Comparison of ENCODE assay signal across 27 cellular contexts in genomic region chr10:113037222-113037621, GRCh38.
DNase-seq lines count a peak whose midpoint lies in the region; ATAC-seq and TF ChIP-seq lines count a peak whose summit lies in the region.
"Had no signal": no experiment of that assay in that cellular context is flagged by ENCODE, and none has a peak within 500 bp of the region (broad histone marks: within the 10 kb centered on the region; RNA-seq: fewer than 3 reads in every experiment).

No MANE protein-coding gene starts in this region.

- ATAC-seq in SK-N-SH treated with all-trans-retinoic acid at 6 μM for 48 hours (peak; percentile 93), GM19455 (IDR thresholded peaks at IDR 0.05; ENCODE audit: unreplicated experiment) (no peak)

- no peak overlapping the region for H3K4me3 Mint-ChIP-seq in progenitor cell of endocrine pancreas (ENCODE audit: low read depth)
- H3K4me3 Mint-ChIP-seq: CD4-positive, CD25-positive, alpha-beta regulatory T cell; HFFc6 had no signal

- H3K36me3 ChIP-seq in BE2C (no peaks in the 10 kb centered on the region; the same call in 1 of the 2 replicates), trophoblast cell (ENCODE audit: control insufficient read depth in 1 of 2, insufficient read depth in 2 of 2, low read length in 2 of 2) (peaks cover 4 to 5% of the 10 kb centered on the region in 2 experiments)

- no peak overlapping the region for H2AFZ ChIP-seq in trophoblast cell (ENCODE audit: insufficient read depth, low read length, poor library complexity)
- H2AFZ ChIP-seq: PC-9 had no signal

- H3K4me1 ChIP-seq in BE2C (no peaks in the 10 kb centered on the region; the same call in 1 of the 2 replicates), trophoblast cell (ENCODE audit: control insufficient read depth in 1 of 2, insufficient read depth in 2 of 2, low read length in 2 of 2) (peaks cover 7 to 12% of the 10 kb centered on the region in 2 experiments)
- H3K4me1 ChIP-seq: BLaER1 had no signal

- no peaks in the 10 kb centered on the region for H3K79me1 ChIP-seq in trophoblast cell (ENCODE audit: low read length)

- H3K27ac Mint-ChIP-seq in progenitor cell of endocrine pancreas = no peak overlapping the region
- H3K27ac Mint-ChIP-seq: CD4-positive, CD25-positive, alpha-beta regulatory T cell; HFFc6 had no signal

- peaks cover 12% of the 10 kb centered on the region for H3K79me2 ChIP-seq in trophoblast cell (ENCODE audit: control insufficient read depth, insufficient read depth, low read length, poor library complexity)

- H4K8ac ChIP-seq in trophoblast cell (ENCODE audit: low read depth, low read length) = no peak overlapping the region

- H2AK5ac ChIP-seq in trophoblast cell (ENCODE audit: low read length) = no peak overlapping the region

- H3K9me3 ChIP-seq in BE2C = no peaks in the 10 kb centered on the region
- no peaks in the 10 kb centered on the region for H3K9me3 ChIP-seq in trophoblast cell (ENCODE audit: insufficient read depth, low read depth, low read length)
- H3K9me3 ChIP-seq: HAP-1 had no signal

- peaks cover 31% of the 10 kb centered on the region for H3K4me1 Mint-ChIP-seq in progenitor cell of endocrine pancreas (ENCODE audit: low read depth)
- H3K4me1 Mint-ChIP-seq: CD4-positive, CD25-positive, alpha-beta regulatory T cell had no signal

- no peak overlapping the region for H2BK5ac ChIP-seq in trophoblast cell (ENCODE audit: low read depth, low read length, poor library complexity)

- H3K23ac ChIP-seq in trophoblast cell (ENCODE audit: low read length) = no peak overlapping the region

- H2BK12ac ChIP-seq in trophoblast cell (ENCODE audit: low read length) = no peak overlapping the region

- no peaks in the 10 kb centered on the region for H3K9me3 Mint-ChIP-seq in progenitor cell of endocrine pancreas (ENCODE audit: low read depth)
- H3K9me3 Mint-ChIP-seq: CD4-positive, CD25-positive, alpha-beta regulatory T cell; HFFc6 had no signal

- no peaks in the 10 kb centered on the region for H3K27me3 Mint-ChIP-seq in progenitor cell of endocrine pancreas

- no CpG with 5 or more reads among the region's 2 CpGs for WGBS in trophoblast cell (ENCODE audit: extremely low coverage, insufficient coverage, insufficient read length)

- TF ChIP-seq CTCF in BE2C (IDR thresholded peaks at IDR 0.05; ENCODE audit: low read depth, low read length) (no peak), progenitor cell of endocrine pancreas (IDR thresholded peaks at IDR 0.05; ENCODE audit: unreplicated experiment) (no peak)

- peaks cover 16% of the 10 kb centered on the region for H3K36me3 Mint-ChIP-seq in progenitor cell of endocrine pancreas (ENCODE audit: insufficient read depth)
- H3K36me3 Mint-ChIP-seq: CD4-positive, CD25-positive, alpha-beta regulatory T cell had no signal

- DNase-seq in BE2C = peak; percentile 47
- DNase-seq in fibroblast of gingiva (ENCODE audit: low read depth) = peak; percentile 38
- no peak for DNase-seq in trophoblast cell
- no peak for DNase-seq in effector CD4-positive, alpha-beta T cell
- DNase-seq in progenitor cell of endocrine pancreas (ENCODE audit: low spot score, unreplicated experiment) = no peak
- no peak for DNase-seq in kidney tubule cell (ENCODE audit: low spot score)
- DNase-seq: 8988T; CD4-positive, CD25-positive, alpha-beta regulatory T cell; DMS153; DND-41; GOT3; HFFc6; KBM-7; MV-4-11; NCI-H1105 treated with DMSO at 0.1 percent for 48 hours; NCI-H2029; NCI-H446 treated with DMSO at 0.1 percent for 48 hours; NCI-H526; NCI-H82; NK-92 treated with Interleukin-12 subunit alpha and Interleukin-12 subunit beta, amount 100 ng/mL, for 24 hours; PC-9; SHP77 had no signal

- H3K4me3 ChIP-seq in BE2C (ENCODE audit: low read depth, low read length) = no peak overlapping the region
- no peak overlapping the region for H3K4me3 ChIP-seq in trophoblast cell (ENCODE audit: low read depth, low read length)
- H3K4me3 ChIP-seq: BLaER1, HAP-1, PC-9 had no signal

- no peak overlapping the region for H3K4me2 ChIP-seq in trophoblast cell (ENCODE audit: low read length)
- H3K4me2 ChIP-seq: BLaER1, PC-9 had no signal

- no peak overlapping the region for H4K12ac ChIP-seq in trophoblast cell (ENCODE audit: low read depth, low read length)

- H3K27me3 ChIP-seq in BE2C (no peaks in the 10 kb centered on the region), trophoblast cell (ENCODE audit: insufficient read depth, low read length) (no peaks in the 10 kb centered on the region)
- H3K27me3 ChIP-seq: BLaER1 had no signal

- peak overlapping the region; percentile 90 for H3K4ac ChIP-seq in trophoblast cell (ENCODE audit: low read depth, low read length)

- no peak overlapping the region for H3K18ac ChIP-seq in trophoblast cell (ENCODE audit: low read length)

- H3K27ac ChIP-seq in trophoblast cell (ENCODE audit: low read depth, low read length) = no peak overlapping the region
- H3K27ac ChIP-seq: BLaER1, PC-9, RWPE1 had no signal

- H2BK120ac ChIP-seq in trophoblast cell (ENCODE audit: insufficient read depth, low read length, poor library complexity) = no peak overlapping the region

- H4K91ac ChIP-seq in trophoblast cell (ENCODE audit: low read depth, low read length) = no peak overlapping the region

- H3K9ac ChIP-seq in trophoblast cell (ENCODE audit: low read length) = no peak overlapping the region
- H3K9ac ChIP-seq: BLaER1 had no signal

- H3K14ac ChIP-seq in trophoblast cell (ENCODE audit: low read length) = no peak overlapping the region

TF ChIP-seq in SK-N-SH treated with all-trans-retinoic acid at 6 μM for 48 hours, 23 proteins besides CTCF, POLR2A, EP300 and RAD21:
- TF ChIP-seq BACH2 (CRISPR knock-in tag; IDR thresholded peaks at IDR 0.05; ENCODE audit: borderline replicate concordance) (no peak), ZC3H10 (CRISPR knock-in tag; IDR thresholded peaks at IDR 0.05) (no peak), SNAI2 (CRISPR knock-in tag; IDR thresholded peaks at IDR 0.05) (no peak), GLIS3 (CRISPR knock-in tag; IDR thresholded peaks at IDR 0.05) (no peak), RARB (CRISPR knock-in tag; IDR thresholded peaks at IDR 0.05) (no peak), PATZ1 (CRISPR knock-in tag; IDR thresholded peaks at IDR 0.05; ENCODE audit: borderline replicate concordance) (no peak), TCF4 (CRISPR knock-in tag; IDR thresholded peaks at IDR 0.05; ENCODE audit: borderline replicate concordance) (peak; percentile 72; the same call in 1 of the 2 replicates), ZNF8 (CRISPR knock-in tag; IDR thresholded peaks at IDR 0.05) (no peak), CSRNP3 (CRISPR knock-in tag; IDR thresholded peaks at IDR 0.05) (no peak)
TF ChIP-seq in SK-N-SH treated with all-trans-retinoic acid at 6 μM for 48 hours: peak in this region for 1.

Comparison
In these comparisons a context has a peak if more than half of its experiments do, and no peak if none do; other contexts are left out.
1. DNase-seq: peak in BE2C (single experiment) and fibroblast of gingiva (single experiment); none in trophoblast cell (0 of 2), effector CD4-positive, alpha-beta T cell (single experiment), progenitor cell of endocrine pancreas (single experiment) and kidney tubule cell (single experiment).